1 cellular context compared by ENCODE assay signal in the genomic region with DNA sequence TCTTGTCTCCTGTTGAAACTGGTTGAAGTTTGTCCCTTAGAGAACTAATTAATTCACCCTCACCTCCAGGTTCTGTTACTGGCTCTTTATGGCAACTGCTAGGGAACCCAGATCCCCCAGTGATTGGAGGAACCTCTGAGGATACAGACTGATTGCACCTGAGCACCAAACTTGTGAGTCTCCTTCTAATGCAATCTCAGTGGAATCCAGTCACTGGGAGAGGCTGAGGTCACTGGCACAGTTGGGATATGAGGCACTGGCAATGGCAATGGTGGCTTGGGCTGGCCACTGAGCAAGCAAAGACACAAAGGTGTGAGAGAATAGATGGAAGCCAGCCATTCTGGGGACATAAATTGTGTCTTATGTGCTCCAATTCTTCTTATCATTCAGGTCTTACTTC.
A peak's percentile ranks its signal among the peaks of the same experiment; 100 is the strongest.
TF ChIP-seq lines count a peak whose summit lies in the region.

No MANE protein-coding gene starts in this region.

TF ChIP-seq in GM12878, 131 proteins besides CTCF, POLR2A, EP300 and RAD21:
- TF ChIP-seq TARDBP (IDR thresholded peaks at IDR 0.05; ENCODE audit: borderline replicate concordance), result no peak
- no peak for TF ChIP-seq TCF12 (IDR thresholded peaks at IDR 0.05; ENCODE audit: low read depth, low read length)
- TF ChIP-seq, protein P1, sequence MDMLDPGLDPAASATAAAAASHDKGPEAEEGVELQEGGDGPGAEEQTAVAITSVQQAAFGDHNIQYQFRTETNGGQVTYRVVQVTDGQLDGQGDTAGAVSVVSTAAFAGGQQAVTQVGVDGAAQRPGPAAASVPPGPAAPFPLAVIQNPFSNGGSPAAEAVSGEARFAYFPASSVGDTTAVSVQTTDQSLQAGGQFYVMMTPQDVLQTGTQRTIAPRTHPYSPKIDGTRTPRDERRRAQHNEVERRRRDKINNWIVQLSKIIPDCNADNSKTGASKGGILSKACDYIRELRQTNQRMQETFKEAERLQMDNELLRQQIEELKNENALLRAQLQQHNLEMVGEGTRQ (IDR thresholded peaks at IDR 0.05; ENCODE audit: borderline replicate concordance, low read depth, low read length), result no peak
- peak; percentile 45; the same call in 1 of the 2 replicates for TF ChIP-seq POLR2AphosphoS5 (IDR thresholded peaks at IDR 0.05; ENCODE audit: low read length)
- TF ChIP-seq, protein P2, sequence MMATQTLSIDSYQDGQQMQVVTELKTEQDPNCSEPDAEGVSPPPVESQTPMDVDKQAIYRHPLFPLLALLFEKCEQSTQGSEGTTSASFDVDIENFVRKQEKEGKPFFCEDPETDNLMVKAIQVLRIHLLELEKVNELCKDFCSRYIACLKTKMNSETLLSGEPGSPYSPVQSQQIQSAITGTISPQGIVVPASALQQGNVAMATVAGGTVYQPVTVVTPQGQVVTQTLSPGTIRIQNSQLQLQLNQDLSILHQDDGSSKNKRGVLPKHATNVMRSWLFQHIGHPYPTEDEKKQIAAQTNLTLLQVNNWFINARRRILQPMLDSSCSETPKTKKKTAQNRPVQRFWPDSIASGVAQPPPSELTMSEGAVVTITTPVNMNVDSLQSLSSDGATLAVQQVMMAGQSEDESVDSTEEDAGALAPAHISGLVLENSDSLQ (IDR thresholded peaks at IDR 0.05), result no peak
TF ChIP-seq in GM12878: peak in this region for 1.
